ENCODE assay signal across 10 cellular contexts in genomic region chr16:1774456-1774795, GRCh38. TPM values are rescaled to one million over a fixed set of nuclear protein-coding genes. Genes with fewer than 3 reads are reported as not detected.
A peak's percentile ranks its signal among the peaks of the same experiment; 100 is the strongest.
DNase-seq lines count a peak whose midpoint lies in the region; ATAC-seq and TF ChIP-seq lines count a peak whose summit lies in the region.
"Had no signal": no experiment of that assay in that cellular context is flagged by ENCODE, and none has a peak within 500 bp of the region (broad histone marks: within the 10 kb centered on the region; RNA-seq: fewer than 3 reads in every experiment).

No MANE protein-coding gene starts in this region.

- peaks cover 11% of the 10 kb centered on the region for H3K36me3 ChIP-seq in CD8-positive, alpha-beta T cell (ENCODE audit: insufficient read depth, low read length)
- peaks cover 41% of the 10 kb centered on the region for H3K36me3 ChIP-seq in neuron (ENCODE audit: insufficient read depth, low read length)

- TF ChIP-seq CTCF in CD8-positive, alpha-beta T cell (IDR thresholded peaks at IDR 0.05): no peak
- no peak for TF ChIP-seq CTCF in NB4 (IDR thresholded peaks at IDR 0.05; ENCODE audit: low read depth, low read length)

- peaks cover 19% of the 10 kb centered on the region for H3K4me1 Mint-ChIP-seq in CD8-positive, alpha-beta T cell (ENCODE audit: low read depth)
- H3K4me1 Mint-ChIP-seq in dendritic cell treated with granulocyte-macrophage colony-stimulating factor and Interleukin-4, amounts not matched to agents 40 ng/mL and 50 ng/mL, for 4 days (ENCODE audit: low read depth): peaks cover 49% of the 10 kb centered on the region

- no peak overlapping the region for H3K4me3 ChIP-seq in CD8-positive, alpha-beta T cell (ENCODE audit: low read depth, low read length)
- H3K4me3 ChIP-seq in NB4 (ENCODE audit: low read depth, low read length) (peak overlapping the region; percentile 64), neuron (ENCODE audit: low read length) (peak overlapping the region; percentile 87)

- no peak overlapping the region for H2AFZ ChIP-seq in neuron (ENCODE audit: low read depth, low read length)

- H3K4me1 ChIP-seq in CD8-positive, alpha-beta T cell (ENCODE audit: insufficient read depth, low read length): peaks cover 30% of the 10 kb centered on the region
- H3K4me1 ChIP-seq in neuron (ENCODE audit: insufficient read depth, low read length): peaks cover 19% of the 10 kb centered on the region

- DNase-seq in CD8-positive, alpha-beta T cell: no peak
- DNase-seq in NB4 (ENCODE audit: low read depth) (no peak), LoVo (ENCODE audit: low spot score) (no peak), SHP77 (lab: John Stamatoyannopoulos, UW) (no peak), DMS 273 treated with DMSO at 0.1 percent for 48 hours (lab: John Stamatoyannopoulos, UW) (no peak)
- DNase-seq: kidney, NCI-H748 treated with DMSO at 0.1 percent for 48 hours had no signal

- H3K4me3 Mint-ChIP-seq in CD8-positive, alpha-beta T cell: peak overlapping the region; percentile 96
- peak overlapping the region; percentile 90 for H3K4me3 Mint-ChIP-seq in dendritic cell treated with granulocyte-macrophage colony-stimulating factor and Interleukin-4, amounts not matched to agents 40 ng/mL and 50 ng/mL, for 4 days

- no peak for ATAC-seq in CD8-positive, alpha-beta T cell
- ATAC-seq in HG03571 (IDR thresholded peaks at IDR 0.05; ENCODE audit: unreplicated experiment): no peak

- no peaks in the 10 kb centered on the region for H3K9me3 ChIP-seq in CD8-positive, alpha-beta T cell (ENCODE audit: low read length)
- H3K9me3 ChIP-seq in neuron (ENCODE audit: low read length): no peaks in the 10 kb centered on the region

- H3K27me3 Mint-ChIP-seq in CD8-positive, alpha-beta T cell (ENCODE audit: low read depth): no peaks in the 10 kb centered on the region
- no peaks in the 10 kb centered on the region for H3K27me3 Mint-ChIP-seq in dendritic cell treated with granulocyte-macrophage colony-stimulating factor and Interleukin-4, amounts not matched to agents 40 ng/mL and 50 ng/mL, for 4 days

- peaks cover 19% of the 10 kb centered on the region for H3K36me3 Mint-ChIP-seq in CD8-positive, alpha-beta T cell
- peaks cover 81% of the 10 kb centered on the region for H3K36me3 Mint-ChIP-seq in dendritic cell treated with granulocyte-macrophage colony-stimulating factor and Interleukin-4, amounts not matched to agents 40 ng/mL and 50 ng/mL, for 4 days (ENCODE audit: low read depth)

- CTCF ChIA-PET in CD8-positive, alpha-beta T cell (lab: Charles Lee): interaction anchor here (1.1 to 1.3 kb wide), 2 partner anchors 10 to 68 kb away, joined by 3 to 6 read pairs; partner anchors contain the start of gene MAPK8IP3

- intact Hi-C loops in CD8-positive, alpha-beta T cell (cut with DNase I, micrococcal nuclease): loop anchor here (5.0 to 10.0 kb wide), 5 partner anchors 83 to 433 kb away; partner anchors contain the start of genes MLST8 (in 1 of the 2), MSRB1 (in 1 of the 2) and UQCC4 (in 1 of the 2)
- intact Hi-C loops in dendritic cell treated with granulocyte-macrophage colony-stimulating factor and Interleukin-4, amounts not matched to agents 40 ng/mL and 50 ng/mL, for 4 days (cut with micrococcal nuclease): loop anchor here (5.0 kb wide), 2 partner anchors 67 to 153 kb away; partner anchors contain the start of gene MAPK8IP3

- no peak for TF ChIP-seq POLR2A in NB4 (IDR thresholded peaks at IDR 0.05; ENCODE audit: extremely low read depth, insufficient read length)

- POLR2A ChIA-PET in CD8-positive, alpha-beta T cell (lab: Charles Lee): interaction anchor here (8.6 kb wide), 1 partner anchor 8 kb away, joined by 94 read pairs; the partner anchor contains the start of genes NUBP2 and SPSB3

- H3K27ac Mint-ChIP-seq in CD8-positive, alpha-beta T cell: no peak overlapping the region
- no peak overlapping the region for H3K27ac Mint-ChIP-seq in dendritic cell treated with granulocyte-macrophage colony-stimulating factor and Interleukin-4, amounts not matched to agents 40 ng/mL and 50 ng/mL, for 4 days

- H3K27ac ChIP-seq in CD8-positive, alpha-beta T cell (ENCODE audit: low read depth, low read length): peak overlapping the region; percentile 66

- no peaks in the 10 kb centered on the region for H3K27me3 ChIP-seq in CD8-positive, alpha-beta T cell (ENCODE audit: insufficient read depth, low read length)
- no peaks in the 10 kb centered on the region for H3K27me3 ChIP-seq in neuron (ENCODE audit: insufficient read depth, low read length)

- no peaks in the 10 kb centered on the region for H3K9me3 Mint-ChIP-seq in CD8-positive, alpha-beta T cell
- no peaks in the 10 kb centered on the region for H3K9me3 Mint-ChIP-seq in dendritic cell treated with granulocyte-macrophage colony-stimulating factor and Interleukin-4, amounts not matched to agents 40 ng/mL and 50 ng/mL, for 4 days

RNA-seq across cellular contexts. Expression of gene MRPS34, which starts 1.5 kb away (rescaled TPM):
- 10 to 100 TPM; 18.9 to 21.4 TPM for total RNA-seq in CD8-positive, alpha-beta T cell

RNA-seq across cellular contexts. Expression of gene EME2, which starts 1.8 kb away (rescaled TPM):
- total RNA-seq in CD8-positive, alpha-beta T cell: 10 to 100 TPM; 27.5 to 31.7 TPM

RNA-seq across cellular contexts. Expression of gene NME3, which starts 3.1 kb away (rescaled TPM):
- total RNA-seq in CD8-positive, alpha-beta T cell: 10 to 100 TPM; 40.3 to 43.2 TPM

RNA-seq across cellular contexts. Expression of gene SPSB3, which starts 7.9 kb away (rescaled TPM):
- total RNA-seq in CD8-positive, alpha-beta T cell: 10 to 100 TPM; 70.3 to 72.3 TPM

RNA-seq across cellular contexts. Expression of gene NUBP2, which starts 8.3 kb away (rescaled TPM):
- 10 to 100 TPM; 33.1 to 39.2 TPM for total RNA-seq in CD8-positive, alpha-beta T cell
